22 cellular contexts compared by ENCODE assay signal in genomic region chr14:81551471-81551870, GRCh38.
"Had no signal": no experiment of that assay in that cellular context is flagged by ENCODE, and none has a peak within 500 bp of the region (broad histone marks: within the 10 kb centered on the region; RNA-seq: fewer than 3 reads in every experiment).

No MANE protein-coding gene starts in this region.

- ATAC-seq: K562 had no signal

- DNase-seq: Kasumi-1, MV-4-11, NCI-H1048, NCI-H1105, NCI-H1417, NCI-H1436 treated with DMSO at 0.1 percent for 48 hours, NCI-H1694, NCI-H187 treated with DMSO at 0.1 percent for 48 hours, NCI-H2029 treated with DMSO at 0.1 percent for 48 hours, NCI-H2171 treated with DMSO at 0.1 percent for 48 hours, NCI-H2227 treated with DMSO at 0.1 percent for 48 hours, NCI-H524, NCI-H69, NCI-H774, RPMI8226, SHP77, SK-N-SH had no signal

- H3K27me3 Mint-ChIP-seq: IgD-negative memory B cell had no signal

- H3K4me3 ChIP-seq: K562 had no signal

- FAIRE-seq: HTR-8/SVneo, K562, RCC 7860 had no signal

- H3K27ac ChIP-seq: KMS-11 had no signal

- H3K9me3 Mint-ChIP-seq: IgD-negative memory B cell had no signal

- H3K27ac Mint-ChIP-seq: IgD-negative memory B cell had no signal

- H3K9me3 ChIP-seq: SK-N-SH had no signal
